ENCODE assay signal across 9 cellular contexts in genomic region chr7:74483402-74484336, GRCh38. TPM values are rescaled to one million over a fixed set of nuclear protein-coding genes. Genes with fewer than 3 reads are reported as not detected.
DNase-seq lines count a peak whose midpoint lies in the region; ATAC-seq, FAIRE-seq and TF ChIP-seq lines count a peak whose summit lies in the region.
"Had no signal": no experiment of that assay in that cellular context is flagged by ENCODE, and none has a peak within 500 bp of the region (broad histone marks: within the 10 kb centered on the region; RNA-seq: fewer than 3 reads in every experiment).

No MANE protein-coding gene starts in this region.

- ATAC-seq in pancreas: peak in 2 of 4 donors; percentile 20 to 23
- no peak for ATAC-seq in activated naive CD8-positive, alpha-beta T cell treated with anti-CD3 and anti-CD28 coated beads, Interleukin-2, amount 50 U/mL, for 24 hours
- no peak for ATAC-seq in GM18502 (IDR thresholded peaks at IDR 0.05; ENCODE audit: poor library complexity, unreplicated experiment)

- H3K27me3 ChIP-seq in PC-9 (ENCODE audit: insufficient read depth, low read depth) (no peaks in the 10 kb centered on the region), pancreas (no peaks in the 10 kb centered on the region)

- POLR2A ChIA-PET in PC-9 (lab: Charles Lee; ENCODE audit: unreplicated experiment): interaction anchor here (0.6 to 0.8 kb wide), 3 partner anchors 52 to 229 kb away, joined by 4 to 15 read pairs (median 4); no protein-coding TSS in a partner anchor

- H3K9me3 ChIP-seq in PC-9 (ENCODE audit: insufficient read depth, low read depth) (no peaks in the 10 kb centered on the region), pancreas (no peaks in the 10 kb centered on the region)

- H3F3A ChIP-seq in PC-9 (ENCODE audit: insufficient read depth, low read depth): peaks cover 33% of the 10 kb centered on the region; the same call in 1 of the 2 replicates

- H2AFZ ChIP-seq in PC-9: no peak overlapping the region

- intact Hi-C loops in PC-9 (cut with micrococcal nuclease; ENCODE audit: unreplicated experiment) (loop anchor here (2.0 kb wide), 1 partner anchor 31 kb away; the partner anchor contains the start of gene GTF2IRD1), pancreas (cut with DNase I) (no loop called here)

- no peak overlapping the region for H3K27ac Mint-ChIP-seq in activated naive CD8-positive, alpha-beta T cell treated with anti-CD3 and anti-CD28 coated beads, Interleukin-2, amount 50 U/mL, for 24 hours

- H3K27me3 Mint-ChIP-seq in activated naive CD8-positive, alpha-beta T cell treated with anti-CD3 and anti-CD28 coated beads, Interleukin-2, amount 50 U/mL, for 24 hours: peaks cover 21% of the 10 kb centered on the region

- DNase-seq in CD1c-positive myeloid dendritic cell (ENCODE audit: extremely low spot score) (peak; percentile 17), PC-9 (peak; percentile 63 to 86), epithelial cell of proximal tubule (ENCODE audit: low read depth) (no peak), pancreas (peak in 2 of 6 donors; percentile 42 to 65), DMS 273 (lab: John Stamatoyannopoulos, UW; ENCODE audit: unreplicated experiment) (no peak)
- DNase-seq in activated CD8-positive, alpha-beta memory T cell treated with anti-CD3 and anti-CD28 coated beads, Interleukin-2, amount 50 U/mL, for 4 hours: no peak
- no peak for DNase-seq in activated naive CD8-positive, alpha-beta T cell treated with anti-CD3 and anti-CD28 coated beads, Interleukin-2, amount 50 U/mL, for 24 hours

- no peaks in the 10 kb centered on the region for H4K20me1 ChIP-seq in PC-9 (ENCODE audit: insufficient read depth)

- H3K36me3 ChIP-seq in PC-9 (ENCODE audit: low read depth) (no peaks in the 10 kb centered on the region), pancreas (no peaks in the 10 kb centered on the region)

- H3K4me3 Mint-ChIP-seq in activated naive CD8-positive, alpha-beta T cell treated with anti-CD3 and anti-CD28 coated beads, Interleukin-2, amount 50 U/mL, for 24 hours: no peak overlapping the region

- 37 to 41% methylated on average over 11 of the region's 11 CpGs for WGBS in pancreas, 2 donors

- H3K4me1 ChIP-seq in PC-9 (replicated peaks; ENCODE audit: insufficient read depth): peaks cover 60% of the 10 kb centered on the region
- peaks cover 30 to 34% (median 33%) of the 10 kb centered on the region in 3 donors for H3K4me1 ChIP-seq in pancreas

- H3K4me1 Mint-ChIP-seq in activated naive CD8-positive, alpha-beta T cell treated with anti-CD3 and anti-CD28 coated beads, Interleukin-2, amount 50 U/mL, for 24 hours: peaks cover 3% of the 10 kb centered on the region

- H3K36me3 Mint-ChIP-seq in activated naive CD8-positive, alpha-beta T cell treated with anti-CD3 and anti-CD28 coated beads, Interleukin-2, amount 50 U/mL, for 24 hours (ENCODE audit: low read depth): no peaks in the 10 kb centered on the region

- no peak for TF ChIP-seq CTCF in PC-9 (conservative IDR thresholded peaks at IDR 0.05)
- TF ChIP-seq CTCF in epithelial cell of proximal tubule (conservative IDR thresholded peaks at IDR 0.05; ENCODE audit: low read depth, low read length): no peak
- TF ChIP-seq CTCF in pancreas (IDR thresholded peaks at IDR 0.05): no peak

- peaks cover 38% of the 10 kb centered on the region for H3K79me2 ChIP-seq in PC-9 (ENCODE audit: low read depth)

- no peak for FAIRE-seq in pancreas (lab: Jason Lieb, UNC)
- FAIRE-seq: G401.6 had no signal

- H3K9me2 ChIP-seq in PC-9 (ENCODE audit: insufficient read depth): no peaks in the 10 kb centered on the region

- H3K4me2 ChIP-seq in PC-9: peak overlapping the region; percentile 75

- H3K9me3 Mint-ChIP-seq in activated naive CD8-positive, alpha-beta T cell treated with anti-CD3 and anti-CD28 coated beads, Interleukin-2, amount 50 U/mL, for 24 hours: no peaks in the 10 kb centered on the region

- H3K27ac ChIP-seq in PC-9 (peak overlapping the region; percentile 81), pancreas (peak overlapping the region; percentile 50 to 55 (median 54))

- BruUV-seq in PC-9 (replicated peaks; lab: Mats Ljungman, UMichigan): TSS peak; percentile 31

- no peak overlapping the region for H3K4me3 ChIP-seq in PC-9
- H3K4me3 ChIP-seq in epithelial cell of proximal tubule (ENCODE audit: low read depth, low read length): peak overlapping the region; percentile 9
- no peak overlapping the region for H3K4me3 ChIP-seq in pancreas

- CTCF ChIA-PET in PC-9 (lab: Charles Lee): interaction anchor here (0.6 to 0.9 kb wide), 3 partner anchors 78 to 83 kb away, joined by 3 read pairs; no protein-coding TSS in a partner anchor

RNA-seq across cellular contexts. Expression of gene GTF2IRD1, which starts 30.0 kb away (rescaled TPM):
- 44.0 and 46.7 TPM in 2 replicates for total RNA-seq in PC-9 (2021)
- total RNA-seq in epithelial cell of proximal tubule: 23.8 and 28.0 TPM in 2 replicates
- total RNA-seq in pancreas: 10 to 100 TPM in 3 of 6 donors, 1 to 10 TPM in 3; 7.1 to 12.6 (median 9.9) TPM
- 10 to 100 TPM in 1 of 2 donors, 1 to 10 TPM in 1; 8.1 to 15.9 TPM for polyA plus RNA-seq in pancreas

Comparison
In these comparisons a context has a peak if more than half of its experiments do, and no peak if none do; other contexts are left out.
1. DNase-seq: peak in CD1c-positive myeloid dendritic cell (single experiment) and PC-9 (2 of 2); none in epithelial cell of proximal tubule (single experiment), activated CD8-positive, alpha-beta memory T cell treated with anti-CD3 and anti-CD28 coated beads, Interleukin-2, amount 50 U/mL, for 4 hours (single experiment), activated naive CD8-positive, alpha-beta T cell treated with anti-CD3 and anti-CD28 coated beads, Interleukin-2, amount 50 U/mL, for 24 hours (single experiment) and DMS 273 (single experiment).